In the genomic region with DNA sequence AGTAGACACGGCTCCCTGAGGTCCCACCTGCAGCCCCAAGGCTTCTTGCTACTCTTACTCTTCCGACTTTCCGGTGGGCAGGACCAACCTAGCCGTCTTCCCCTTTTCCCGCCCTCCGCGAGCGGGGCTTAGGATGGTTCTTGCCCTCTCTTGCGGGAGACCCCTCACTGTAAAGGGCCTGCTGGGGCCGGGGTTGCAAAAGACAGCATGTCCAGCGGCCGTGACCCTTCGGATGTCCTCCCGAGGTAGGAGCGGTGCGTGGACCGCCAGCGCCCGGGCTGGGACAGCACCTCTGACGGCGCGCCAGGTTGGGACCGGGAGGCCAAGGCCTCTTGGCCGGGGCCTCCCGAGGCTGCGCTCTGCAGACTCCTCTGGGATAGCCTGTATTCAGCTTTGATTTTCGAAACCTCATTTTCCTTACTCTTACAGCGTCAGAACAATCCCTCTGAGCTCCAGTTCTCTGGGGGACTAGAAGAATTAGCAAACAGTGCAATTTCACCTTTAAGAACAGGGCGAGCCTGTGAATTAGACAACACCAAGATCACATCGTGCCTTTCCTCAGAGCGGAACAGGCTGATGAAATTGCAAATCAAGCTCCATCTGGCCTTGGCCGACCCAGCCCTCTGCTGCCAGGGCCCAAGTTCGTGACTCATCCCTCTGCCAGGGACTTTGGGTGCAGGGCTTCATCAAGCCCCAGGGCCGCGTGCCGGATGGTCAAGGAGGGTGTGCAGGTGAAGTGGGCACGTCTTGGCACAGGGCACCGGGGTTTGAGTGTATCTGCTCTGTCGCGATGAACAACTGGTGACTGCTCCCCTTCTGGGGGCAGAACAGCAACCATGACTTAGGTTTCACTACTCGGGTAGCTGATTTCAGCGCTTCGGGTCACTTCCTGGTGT, we compare ENCODE assay signal across 8 cellular contexts. TPM values are rescaled to one million over a fixed set of nuclear protein-coding genes. Genes with fewer than 3 reads are reported as not detected.
DNase-seq lines count a peak whose midpoint lies in the region; ATAC-seq and TF ChIP-seq lines count a peak whose summit lies in the region.

No MANE protein-coding gene starts in this region.

- H3K79me1 ChIP-seq in IMR-90 (ENCODE audit: low read depth in 1 of 2, low read length in 2 of 2), result peaks cover 7 to 23% of the 10 kb centered on the region in 2 experiments; a peak in 3 of 4 replicates

- H3K9ac ChIP-seq in IMR-90 (ENCODE audit: low read depth, low read length), result peak overlapping the region; percentile 74

- WGBS in IMR-90 (ENCODE audit: extremely low coverage in 2 of 2, insufficient read length in 1 of 2), 2 experiments, result 15% methylated on average over 14 of the region's 43 CpGs; no CpG with 5 or more reads in 1 of the 2 experiments
- WGBS in mesodermal cell (ENCODE audit: insufficient coverage in 2 of 2), 2 experiments, result 36 to 40% methylated on average over 32 to 41 of the region's 43 CpGs

- TF ChIP-seq POLR2A in IMR-90 (IDR thresholded peaks at IDR 0.05; ENCODE audit: low read depth, low read length), result no peak

- H3K9me3 ChIP-seq in IMR-90 (ENCODE audit: control insufficient read depth, insufficient read depth, low read length) (no peaks in the 10 kb centered on the region), mesodermal cell (ENCODE audit: control insufficient read depth, low read length) (no peaks in the 10 kb centered on the region)

- H3K4me2 ChIP-seq in IMR-90 (ENCODE audit: low read depth, low read length), result peak overlapping the region; percentile 89

- H3K27ac Mint-ChIP-seq in dendritic cell treated with granulocyte-macrophage colony-stimulating factor and Interleukin-4, amounts not matched to agents 40 ng/mL and 50 ng/mL, for 4 days, result peak overlapping the region; percentile 75

- H3K23ac ChIP-seq in IMR-90 (ENCODE audit: low read depth, low read length), result peak overlapping the region; percentile 85

- H2BK20ac ChIP-seq in IMR-90 (ENCODE audit: low read depth, low read length), result 0 out of 2 replicates have a peak overlapping the region, but pooled peaks have one; percentile 11

- peak overlapping the region; percentile 37 for H4K5ac ChIP-seq in IMR-90 (ENCODE audit: low read depth, low read length)

- H3K14ac ChIP-seq in IMR-90 (replicated peaks; ENCODE audit: low read depth, low read length), result peak overlapping the region; percentile 61

- no peak overlapping the region for H3K56ac ChIP-seq in IMR-90 (ENCODE audit: extremely low read depth, insufficient read depth, low read length)

- in situ Hi-C loops in IMR-90 (cut with MboI; ENCODE audit: low sequenced_read_pairs), result no loop called here

- H3K4me1 ChIP-seq in IMR-90 (ENCODE audit: control insufficient read depth, insufficient read depth, low read length) (peaks cover 12% of the 10 kb centered on the region; the same call in 1 of the 2 replicates), mesodermal cell (ENCODE audit: control insufficient read depth, insufficient read depth, low read length, poor library complexity, severe bottlenecking) (no peaks in the 10 kb centered on the region)

- H3K4me3 ChIP-seq in GM12865 (ENCODE audit: low read depth, low read length) (peak overlapping the region; percentile 79), IMR-90 (ENCODE audit: insufficient read depth, low read depth, low read length) (peak overlapping the region; percentile 91), mesodermal cell (ENCODE audit: extremely low read depth, insufficient read depth, low read length, poor library complexity, severe bottlenecking) (peak overlapping the region; percentile 52)

- H2AFZ ChIP-seq in IMR-90 (replicated peaks; ENCODE audit: low read length, poor library complexity), result peak overlapping the region; percentile 95

- no peaks in the 10 kb centered on the region for H4K20me1 ChIP-seq in IMR-90 (ENCODE audit: insufficient read depth, low read length)

- intact Hi-C loops in IMR-90 (cut with micrococcal nuclease), result no loop called here
- intact Hi-C loops in dendritic cell treated with granulocyte-macrophage colony-stimulating factor and Interleukin-4, amounts not matched to agents 40 ng/mL and 50 ng/mL, for 4 days (cut with micrococcal nuclease), result loop anchor here (2.0 kb wide), 1 partner anchor 59 kb away; the partner anchor contains the start of genes ELP2 and SLC39A6

- peak overlapping the region; percentile 73 for H3K4ac ChIP-seq in IMR-90 (ENCODE audit: low read depth, low read length)

- peak overlapping the region; percentile 72 to 81 for H4K8ac ChIP-seq in IMR-90 (ENCODE audit: low read depth in 2 of 2, low read length in 2 of 2)

- H3K27ac ChIP-seq in IMR-90 (ENCODE audit: insufficient read depth, low read length), result peak overlapping the region; percentile 22
- no peak overlapping the region for H3K27ac ChIP-seq in mesodermal cell (ENCODE audit: low read depth, low read length, severe bottlenecking)

- CTCF ChIA-PET in IMR-90 (lab: Yijun Ruan, JAX), result interaction anchor here (0.8 to 0.9 kb wide), 2 partner anchors 237 to 268 kb away, joined by 3 read pairs; no protein-coding TSS in a partner anchor

- H3K4me3 Mint-ChIP-seq in dendritic cell treated with granulocyte-macrophage colony-stimulating factor and Interleukin-4, amounts not matched to agents 40 ng/mL and 50 ng/mL, for 4 days, result peak overlapping the region; percentile 84

- TF ChIP-seq CTCF in GM12865 (IDR thresholded peaks at IDR 0.05; ENCODE audit: insufficient read depth, low read depth, low read length, missing control alignments) (no peak), IMR-90 (conservative IDR thresholded peaks at IDR 0.05; ENCODE audit: low read depth, low read length) (no peak)

- H4K91ac ChIP-seq in IMR-90 (ENCODE audit: insufficient read depth, low read depth, low read length), result peak overlapping the region; percentile 46; the same call in 1 of the 2 replicates

- no peak overlapping the region for H2BK5ac ChIP-seq in IMR-90 (ENCODE audit: low read depth, low read length, poor library complexity, severe bottlenecking)

- no TSS peak for BruUV-seq in IMR-90 (replicated peaks; lab: Mats Ljungman, UMichigan)

- dilution Hi-C loops in IMR-90 (cut with HindIII; ENCODE audit: low sequenced_read_pairs, unreplicated experiment), result no loop called here

- DNase-seq in GM12865 (ENCODE audit: low read depth), result no peak
- DNase-seq in IMR-90, result peak; percentile 19
- no peak for DNase-seq in cortex of kidney (lab: John Stamatoyannopoulos, UW)
- no peak for DNase-seq in germinal center (ENCODE audit: low spot score)
- no peak for DNase-seq in AG08396 (ENCODE audit: low spot score)

- no peak for TF ChIP-seq RAD21 in IMR-90 (IDR thresholded peaks at IDR 0.05; ENCODE audit: low read length)

- POLR2A ChIA-PET in IMR-90 (lab: Charles Lee; ENCODE audit: unreplicated experiment), result no interaction called here

- H3K9me1 ChIP-seq in IMR-90 (ENCODE audit: insufficient read depth, low read length), result peaks cover 10% of the 10 kb centered on the region; the same call in 1 of the 2 replicates

- H2AK5ac ChIP-seq in IMR-90 (ENCODE audit: low read depth, low read length), result peak overlapping the region; percentile 43; the same call in 1 of the 2 replicates

- peaks cover 62% of the 10 kb centered on the region for H3K27me3 Mint-ChIP-seq in dendritic cell treated with granulocyte-macrophage colony-stimulating factor and Interleukin-4, amounts not matched to agents 40 ng/mL and 50 ng/mL, for 4 days

- peaks cover 57% of the 10 kb centered on the region for H3K4me1 Mint-ChIP-seq in dendritic cell treated with granulocyte-macrophage colony-stimulating factor and Interleukin-4, amounts not matched to agents 40 ng/mL and 50 ng/mL, for 4 days (ENCODE audit: low read depth)

- peak overlapping the region; percentile 30; the same call in 1 of the 2 replicates for H3K18ac ChIP-seq in IMR-90 (ENCODE audit: low read depth, low read length)

- H2BK120ac ChIP-seq in IMR-90 (ENCODE audit: low read depth, low read length), result peak overlapping the region; percentile 66

- peaks cover 21% of the 10 kb centered on the region for H3K36me3 Mint-ChIP-seq in dendritic cell treated with granulocyte-macrophage colony-stimulating factor and Interleukin-4, amounts not matched to agents 40 ng/mL and 50 ng/mL, for 4 days (ENCODE audit: low read depth)

- no peaks in the 10 kb centered on the region for H3K36me3 ChIP-seq in IMR-90 (ENCODE audit: control insufficient read depth, insufficient read depth, low read length)
- H3K36me3 ChIP-seq in mesodermal cell (ENCODE audit: control insufficient read depth, insufficient read depth, low read length), result no peaks in the 10 kb centered on the region

- peak overlapping the region; percentile 23; the same call in 1 of the 3 replicates for H2BK15ac ChIP-seq in IMR-90 (ENCODE audit: low read depth, low read length)

- H3K9me3 Mint-ChIP-seq in dendritic cell treated with granulocyte-macrophage colony-stimulating factor and Interleukin-4, amounts not matched to agents 40 ng/mL and 50 ng/mL, for 4 days, result no peaks in the 10 kb centered on the region

- H2AK9ac ChIP-seq in IMR-90 (replicated peaks; ENCODE audit: low read depth, low read length, poor library complexity), result peak overlapping the region; percentile 74

- H3K27me3 ChIP-seq in IMR-90 (ENCODE audit: control insufficient read depth, insufficient read depth, low read length), result no peaks in the 10 kb centered on the region

- no peak for ATAC-seq in IMR-90 (ENCODE audit: low read depth)
- ATAC-seq in HG03135 (IDR thresholded peaks at IDR 0.05; ENCODE audit: unreplicated experiment), result no peak

TF ChIP-seq in IMR-90, 13 proteins besides CTCF, POLR2A, EP300 and RAD21 (continues in another document):
- TF ChIP-seq BHLHE40 (IDR thresholded peaks at IDR 0.05; ENCODE audit: low read depth, low read length), result no peak
- TF ChIP-seq MXI1 (IDR thresholded peaks at IDR 0.05; ENCODE audit: borderline replicate concordance, low read depth, low read length), result no peak
- TF ChIP-seq SMC3 (IDR thresholded peaks at IDR 0.05; ENCODE audit: low read depth, low read length), result no peak
- TF ChIP-seq NFE2L2 (IDR thresholded peaks at IDR 0.05; ENCODE audit: low read depth, low read length), result no peak

RNA-seq across cellular contexts. Expression of gene MOCOS, which starts 0.8 kb away (rescaled TPM):
- 1.9 and 2.2 TPM in 2 replicates for total RNA-seq in IMR-90 (2012; rRNA removed)
- polyA plus RNA-seq in IMR-90 (2012; rRNA removed), result 0.87 and 1.1 TPM in 2 replicates
- 0.50 and 0.91 TPM in 2 replicates for polyA plus RNA-seq in IMR-90 (2012; cell fraction: cytosol; rRNA removed)
- 1.0 and 2.0 TPM in 2 replicates for polyA plus RNA-seq in IMR-90 (2012; cell fraction: nucleus; rRNA removed; ENCODE audit: low replicate concordance)
- polyA plus RNA-seq in mesodermal cell (2013, experiment 1 of 2), result 0.11 TPM
- 0.10 TPM for polyA plus RNA-seq in mesodermal cell (2013, experiment 2 of 2)

RNA-seq across cellular contexts. Expression of gene ELP2, which starts 58.4 kb away (rescaled TPM):
- 97.2 and 161 TPM in 2 replicates for total RNA-seq in IMR-90 (2012; rRNA removed)
- polyA plus RNA-seq in IMR-90 (2012; rRNA removed), result 48.1 and 48.8 TPM in 2 replicates
- 22.6 and 26.0 TPM in 2 replicates for polyA plus RNA-seq in IMR-90 (2012; cell fraction: cytosol; rRNA removed)
- 43.0 and 129 TPM in 2 replicates for polyA plus RNA-seq in IMR-90 (2012; cell fraction: nucleus; rRNA removed; ENCODE audit: low replicate concordance)
- polyA plus RNA-seq in mesodermal cell (2013, experiment 1 of 2), result 83.4 TPM
- 89.2 TPM for polyA plus RNA-seq in mesodermal cell (2013, experiment 2 of 2)

RNA-seq across cellular contexts. Expression of gene SLC39A6, which starts 58.9 kb away (rescaled TPM):
- total RNA-seq in IMR-90 (2012; rRNA removed), result 86.1 and 91.9 TPM in 2 replicates
- polyA plus RNA-seq in IMR-90 (2012; rRNA removed), result 39.5 and 48.7 TPM in 2 replicates
- 14.5 and 32.5 TPM in 2 replicates for polyA plus RNA-seq in IMR-90 (2012; cell fraction: cytosol; rRNA removed)
- 13.7 and 38.2 TPM in 2 replicates for polyA plus RNA-seq in IMR-90 (2012; cell fraction: nucleus; rRNA removed; ENCODE audit: low replicate concordance)
- polyA plus RNA-seq in mesodermal cell (2013, experiment 1 of 2), result 71.5 TPM
- polyA plus RNA-seq in mesodermal cell (2013, experiment 2 of 2), result 81.0 TPM
